18 cellular contexts compared by ENCODE assay signal in the genomic region with DNA sequence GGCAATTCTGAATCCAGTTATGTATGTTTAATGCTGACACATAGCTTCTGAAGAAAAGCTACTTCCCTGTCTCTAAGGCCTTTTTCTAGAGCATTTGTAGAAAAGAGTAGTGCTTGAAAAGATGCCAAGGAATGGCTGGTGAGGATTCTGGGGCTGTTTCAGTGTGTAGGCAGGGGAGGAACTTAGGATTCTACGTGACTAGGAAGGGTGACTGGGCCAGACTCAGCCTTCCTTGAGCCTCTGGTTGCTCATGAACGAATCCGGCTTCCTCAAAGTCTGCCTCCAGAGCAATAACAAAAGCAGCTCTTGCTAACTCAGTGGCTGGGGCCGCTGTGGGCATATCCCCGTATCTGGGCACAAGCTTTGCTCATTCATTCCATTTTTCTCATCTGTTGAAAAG.
DNase-seq lines count a peak whose midpoint lies in the region; ATAC-seq, FAIRE-seq and TF ChIP-seq lines count a peak whose summit lies in the region.
"Had no signal": no experiment of that assay in that cellular context is flagged by ENCODE, and none has a peak within 500 bp of the region (broad histone marks: within the 10 kb centered on the region; RNA-seq: fewer than 3 reads in every experiment).

No MANE protein-coding gene starts in this region.

- H3K36me3 ChIP-seq in HUES6 (ENCODE audit: control insufficient read depth, insufficient read depth, low read length) (no peaks in the 10 kb centered on the region), psoas muscle (ENCODE audit: insufficient read depth in 1 of 2, low read depth in 1 of 2) (no peaks in the 10 kb centered on the region), tibial nerve (no peaks in the 10 kb centered on the region)
- H3K36me3 ChIP-seq: colonic mucosa had no signal

- DNase-seq in chondrocyte (ENCODE audit: low spot score) (no peak), kidney tubule cell (ENCODE audit: low spot score) (peak; percentile 13), putamen (ENCODE audit: low spot score) (peak; percentile 42), psoas muscle (no peak), H54 (ENCODE audit: insufficient read length, low spot score) (no peak), tibial nerve (ENCODE audit: low spot score in 2 of 2) (no peak)
- DNase-seq: activated CD4-positive, alpha-beta T cell treated with anti-CD3 and anti-CD28 coated beads for 1 hour; activated CD8-positive, alpha-beta memory T cell treated with anti-CD3 and anti-CD28 coated beads, Interleukin-2, amount 10 ng/mL, durations not matched to agents 7 days and 5 days; activated gamma-delta T cell treated with Interleukin-2 at 50 U/mL for 16 hours; colonic mucosa; immature natural killer cell; NCI-H2029 treated with DMSO at 0.1 percent for 48 hours; stimulated activated CD4-positive, alpha-beta T cell treated with anti-CD3 and anti-CD28 coated beads, Interleukin-2, amount 100 ng/mL, for 48 hours; T1000 had no signal

- H3K27ac ChIP-seq in HUES6 (ENCODE audit: low read depth, low read length), result peak overlapping the region; percentile 46; the same call in 1 of the 2 replicates
- H3K27ac ChIP-seq in psoas muscle, result no peak overlapping the region
- no peak overlapping the region for H3K27ac ChIP-seq in tibial nerve
- H3K27ac ChIP-seq: colonic mucosa had no signal

- H3K9ac ChIP-seq in HUES6 (ENCODE audit: low read length), result no peak overlapping the region

- H3K4me1 ChIP-seq in HUES6 (ENCODE audit: control insufficient read depth, insufficient read depth, low read length) (peaks cover 54% of the 10 kb centered on the region), psoas muscle (no peaks in the 10 kb centered on the region), tibial nerve (no peaks in the 10 kb centered on the region)
- H3K4me1 ChIP-seq: colonic mucosa had no signal

- ATAC-seq in psoas muscle (no peak), HG02981 (IDR thresholded peaks at IDR 0.05; ENCODE audit: unreplicated experiment) (no peak)
- ATAC-seq: activated CD8-positive, alpha-beta memory T cell treated with anti-CD3 and anti-CD28 coated beads, Interleukin-2, amount 10 ng/mL, durations not matched to agents 7 days and 5 days; K562 had no signal

- TF ChIP-seq CTCF in chondrocyte (IDR thresholded peaks at IDR 0.05), result no peak
- TF ChIP-seq CTCF in psoas muscle (IDR thresholded peaks at IDR 0.05), result no peak
- TF ChIP-seq CTCF in tibial nerve (IDR thresholded peaks at IDR 0.05), result no peak

- no peaks in the 10 kb centered on the region for H3K27me3 Mint-ChIP-seq in chondrocyte (ENCODE audit: low read depth)
- H3K27me3 Mint-ChIP-seq: activated CD8-positive, alpha-beta memory T cell treated with anti-CD3 and anti-CD28 coated beads, Interleukin-2, amount 10 ng/mL, durations not matched to agents 7 days and 5 days had no signal

- H3K9me3 ChIP-seq in HUES6 (ENCODE audit: control insufficient read depth, insufficient read depth, low read depth, low read length), result no peaks in the 10 kb centered on the region
- no peaks in the 10 kb centered on the region for H3K9me3 ChIP-seq in psoas muscle
- no peaks in the 10 kb centered on the region for H3K9me3 ChIP-seq in tibial nerve
- H3K9me3 ChIP-seq: colonic mucosa had no signal

- no peak for FAIRE-seq in H54 (lab: Jason Lieb, UNC)
- FAIRE-seq: endothelial cell of umbilical vein, K562 had no signal

- H3K27me3 ChIP-seq in HUES6 (ENCODE audit: control insufficient read depth, insufficient read depth, low read length), result no peaks in the 10 kb centered on the region
- H3K27me3 ChIP-seq in psoas muscle (ENCODE audit: insufficient read depth in 3 of 3, low read length in 2 of 3), result peaks cover 0 to 2% (median 0%) of the 10 kb centered on the region in 3 donors
- no peaks in the 10 kb centered on the region for H3K27me3 ChIP-seq in tibial nerve
- H3K27me3 ChIP-seq: colonic mucosa had no signal

- peaks cover 6% of the 10 kb centered on the region for H3K4me1 Mint-ChIP-seq in chondrocyte (ENCODE audit: low read depth)
- H3K4me1 Mint-ChIP-seq: activated CD8-positive, alpha-beta memory T cell treated with anti-CD3 and anti-CD28 coated beads, Interleukin-2, amount 10 ng/mL, durations not matched to agents 7 days and 5 days; immature natural killer cell had no signal

- H3K4me3 ChIP-seq in HUES6 (ENCODE audit: low read depth, low read length) (no peak overlapping the region), psoas muscle (no peak overlapping the region), tibial nerve (no peak overlapping the region)
- H3K4me3 ChIP-seq: colonic mucosa, K562 had no signal

- TF ChIP-seq EP300 in tibial nerve (IDR thresholded peaks at IDR 0.05), result no peak

- H3K27ac Mint-ChIP-seq in chondrocyte (ENCODE audit: unreplicated experiment), result peak overlapping the region; percentile 29
- H3K27ac Mint-ChIP-seq: activated CD8-positive, alpha-beta memory T cell treated with anti-CD3 and anti-CD28 coated beads, Interleukin-2, amount 10 ng/mL, durations not matched to agents 7 days and 5 days; immature natural killer cell had no signal

- 83% methylated on average over 5 of the region's 5 CpGs for WGBS in psoas muscle, 3 donors
- 58 to 66% methylated on average over 5 of the region's 5 CpGs for WGBS in tibial nerve, 2 donors

- no peaks in the 10 kb centered on the region for H3K9me3 Mint-ChIP-seq in chondrocyte (ENCODE audit: low read depth)

- H3K4me3 Mint-ChIP-seq in chondrocyte (ENCODE audit: unreplicated experiment), result no peak overlapping the region
- H3K4me3 Mint-ChIP-seq: activated CD8-positive, alpha-beta memory T cell treated with anti-CD3 and anti-CD28 coated beads, Interleukin-2, amount 10 ng/mL, durations not matched to agents 7 days and 5 days; immature natural killer cell had no signal

- peaks cover 2% of the 10 kb centered on the region for H3K36me3 Mint-ChIP-seq in chondrocyte (ENCODE audit: low read depth)
- H3K36me3 Mint-ChIP-seq: activated CD8-positive, alpha-beta memory T cell treated with anti-CD3 and anti-CD28 coated beads, Interleukin-2, amount 10 ng/mL, durations not matched to agents 7 days and 5 days; immature natural killer cell had no signal

- no peak for TF ChIP-seq POLR2A in H54 (IDR thresholded peaks at IDR 0.05; ENCODE audit: low read depth, low read length)
- no peak for TF ChIP-seq POLR2A in tibial nerve (IDR thresholded peaks at IDR 0.05)

- intact Hi-C loops in psoas muscle (cut with DNase I), result no loop called here

Comparison
In these comparisons a context has a peak if more than half of its experiments do, and no peak if none do; other contexts are left out.
1. DNase-seq: peak in kidney tubule cell (single experiment) and putamen (single experiment); none in chondrocyte (single experiment), psoas muscle (0 of 2), H54 (single experiment) and tibial nerve (0 of 2).